In genomic region chr7:64088863-64089262, GRCh38 we compare ENCODE assay signal across 5 cellular contexts. TPM values are rescaled to one million over a fixed set of nuclear protein-coding genes. Genes with fewer than 3 reads are reported as not detected.
"Had no signal": no experiment of that assay in that cellular context is flagged by ENCODE, and none has a peak within 500 bp of the region (broad histone marks: within the 10 kb centered on the region; RNA-seq: fewer than 3 reads in every experiment).

No MANE protein-coding gene starts in this region.

RNA-seq across cellular contexts. Expression of gene ZNF727, which starts 43.6 kb away (rescaled TPM):
- total RNA-seq: neural crest cell, progenitor cell of endocrine pancreas, pulmonary artery endothelial cell, smooth muscle cell had no signal
- polyA plus RNA-seq: neural cell, smooth muscle cell had no signal
